In genomic region chr4:128907966-128908365, GRCh38 we compare ENCODE assay signal across 26 cellular contexts.
"Had no signal": no experiment of that assay in that cellular context is flagged by ENCODE, and none has a peak within 500 bp of the region (broad histone marks: within the 10 kb centered on the region; RNA-seq: fewer than 3 reads in every experiment).

No MANE protein-coding gene starts in this region.

- H3K4me1 ChIP-seq: gastrocnemius medialis, neural progenitor cell, prostate gland, right atrium auricular region, suprapubic skin, transverse colon, upper lobe of right lung, uterus had no signal

- H3K36me3 ChIP-seq: gastrocnemius medialis, neural progenitor cell, prostate gland, right atrium auricular region, suprapubic skin, transverse colon, upper lobe of right lung, uterus had no signal

- H3K9me3 ChIP-seq: gastrocnemius medialis, mucosa of descending colon, prostate gland, right atrium auricular region, suprapubic skin, transverse colon, upper lobe of right lung, uterus had no signal

- H3K27ac ChIP-seq: coronary artery, gastrocnemius medialis, neural progenitor cell, prostate gland, right atrium auricular region, suprapubic skin, transverse colon, upper lobe of right lung, uterus had no signal

- H3K27me3 ChIP-seq: gastrocnemius medialis, neural progenitor cell, right atrium auricular region, suprapubic skin, transverse colon, upper lobe of right lung, uterus had no signal

- FAIRE-seq: endothelial cell of umbilical vein, kidney had no signal

- H3K4me3 ChIP-seq: coronary artery, gastrocnemius medialis, lung, mucosa of descending colon, neural progenitor cell, prostate gland, right atrium auricular region, smooth muscle cell, suprapubic skin, transverse colon, upper lobe of right lung, uterus had no signal

- DNase-seq: dermis blood vessel endothelial cell; effector memory CD4-positive, alpha-beta T cell; erythroblast; gastrocnemius medialis; head of caudate nucleus; kidney; mucosa of descending colon; naive B cell; nucleus accumbens; stimulated activated CD4-positive, alpha-beta T cell treated with anti-CD3 and anti-CD28 coated beads, Interleukin-12 subunit alpha, Interleukin-12 subunit beta, amount 100 ng/mL, for 4 hours; stimulated activated CD4-positive, alpha-beta T cell treated with anti-CD3 and anti-CD28 coated beads, Interleukin-1b, Interleukin-23, amount 100 ng/mL, for 48 hours; stimulated activated CD4-positive, alpha-beta T cell treated with anti-CD3 and anti-CD28 coated beads, Interleukin-4, amount 100 ng/mL, for 1 hour; stimulated activated CD8-positive, alpha-beta memory T cell treated with anti-CD3 and anti-CD28 coated beads, Interleukin-4, amount 100 ng/mL, for 48 hours; stimulated activated naive CD4-positive, alpha-beta T cell; stimulated activated naive CD8-positive, alpha-beta T cell treated with anti-CD3 and anti-CD28 coated beads, Interleukin-15, amount 100 ng/mL, for 72 hours; transverse colon; upper lobe of right lung; uterus had no signal
